In genomic region chr13:44276061-44276460, GRCh38 we compare ENCODE assay signal across 22 cellular contexts.
DNase-seq lines count a peak whose midpoint lies in the region; ATAC-seq and TF ChIP-seq lines count a peak whose summit lies in the region.
"Had no signal": no experiment of that assay in that cellular context is flagged by ENCODE, and none has a peak within 500 bp of the region (broad histone marks: within the 10 kb centered on the region; RNA-seq: fewer than 3 reads in every experiment).

No MANE protein-coding gene starts in this region.

- WGBS in right lobe of liver (ENCODE audit: insufficient coverage, low coverage, low lambda C conversion rate, missing lambda C conversion rate) = 74% methylated on average over 3 of the region's 3 CpGs

- H3K79me2 ChIP-seq in OCI-LY1 (ENCODE audit: insufficient read depth, low read length) = no peaks in the 10 kb centered on the region

- intact Hi-C loops in right lobe of liver (cut with DNase I) = no loop called here

- H3K4me1 Mint-ChIP-seq in stimulated activated naive CD8-positive, alpha-beta T cell treated with anti-CD3 and anti-CD28 coated beads, Interleukin-15, Interleukin-2, amounts not matched to agents 100 ng/mL and 50 ng/mL, for 24 hours (ENCODE audit: low read depth) = peaks cover 57% of the 10 kb centered on the region
- H3K4me1 Mint-ChIP-seq in immature natural killer cell = peaks cover 29 to 31% of the 10 kb centered on the region in 2 donors

- H3K4me2 ChIP-seq in OCI-LY1 (ENCODE audit: low read length) = peak overlapping the region; percentile 69
- H3K4me2 ChIP-seq: PC-9 had no signal

- no peaks in the 10 kb centered on the region for H3K27me3 Mint-ChIP-seq in stimulated activated naive CD8-positive, alpha-beta T cell treated with anti-CD3 and anti-CD28 coated beads, Interleukin-15, Interleukin-2, amounts not matched to agents 100 ng/mL and 50 ng/mL, for 24 hours
- H3K27me3 Mint-ChIP-seq in immature natural killer cell (ENCODE audit: low read depth in 3 of 3) = peaks cover 2 to 31% (median 5%) of the 10 kb centered on the region in 3 donors

- no peaks in the 10 kb centered on the region for H3K9me2 ChIP-seq in OCI-LY1 (ENCODE audit: low read depth, low read length)

- H3K9me3 ChIP-seq in OCI-LY1 (ENCODE audit: low read length) (no peaks in the 10 kb centered on the region), right lobe of liver (no peaks in the 10 kb centered on the region)
- H3K9me3 ChIP-seq: adrenal gland, SJCRH30 had no signal

- no peak for DNase-seq in stimulated activated naive CD8-positive, alpha-beta T cell treated with anti-CD3 and anti-CD28 coated beads, Interleukin-15, Interleukin-2, amounts not matched to agents 100 U/mL and 50 U/mL, for 24 hours
- DNase-seq in immature natural killer cell = no peak
- no peak for DNase-seq in stimulated activated CD8-positive, alpha-beta memory T cell treated with anti-CD3 and anti-CD28 coated beads, Interleukin-4, amount 100 ng/mL, for 48 hours
- no peak for DNase-seq in GM20000 (ENCODE audit: low spot score)
- no peak for DNase-seq in right lobe of liver
- DNase-seq: activated CD4-positive, CD25-positive, alpha-beta regulatory T cell; activated CD8-positive, alpha-beta memory T cell treated with anti-CD3 and anti-CD28 coated beads for 24 hours; Caco-2; EL; GM23248; KBM-7; NCI-H1048; NCI-H524 treated with DMSO at 0.1 percent for 48 hours; PC-9; SJCRH30; stimulated activated CD4-positive, alpha-beta T cell treated with anti-CD3 and anti-CD28 coated beads, Interleukin-4, amount 100 ng/mL, for 4 hours had no signal

- no peak for TF ChIP-seq POLR2A in right lobe of liver (IDR thresholded peaks at IDR 0.05)

- H2AFZ ChIP-seq in OCI-LY1 (ENCODE audit: low read length) = no peak overlapping the region
- H2AFZ ChIP-seq: GM23248, PC-9 had no signal

- H3F3A ChIP-seq in OCI-LY1 (ENCODE audit: insufficient read depth, low read length) = no peaks in the 10 kb centered on the region

- no peak for ATAC-seq in stimulated activated naive CD8-positive, alpha-beta T cell treated with anti-CD3 and anti-CD28 coated beads, Interleukin-15, Interleukin-2, amounts not matched to agents 100 U/mL and 50 U/mL, for 24 hours
- no peak for ATAC-seq in right lobe of liver

- H3K36me3 ChIP-seq in OCI-LY1 (ENCODE audit: insufficient read depth, low read length) (no peaks in the 10 kb centered on the region), right lobe of liver (no peaks in the 10 kb centered on the region)
- H3K36me3 ChIP-seq: adrenal gland, SJCRH30 had no signal

- peaks cover 3% of the 10 kb centered on the region for H3K9me3 Mint-ChIP-seq in stimulated activated naive CD8-positive, alpha-beta T cell treated with anti-CD3 and anti-CD28 coated beads, Interleukin-15, Interleukin-2, amounts not matched to agents 100 ng/mL and 50 ng/mL, for 24 hours
- H3K9me3 Mint-ChIP-seq in immature natural killer cell = peaks cover 0 to 2% (median 0%) of the 10 kb centered on the region in 6 donors

- H3K4me1 ChIP-seq in OCI-LY1 (ENCODE audit: insufficient read depth, low read length, severe bottlenecking) (peaks cover 85% of the 10 kb centered on the region), right lobe of liver (peaks cover 0 to 20% (median 3%) of the 10 kb centered on the region in 4 donors)
- H3K4me1 ChIP-seq: SJCRH30 had no signal

- peak overlapping the region; percentile 71 for H3K9ac ChIP-seq in OCI-LY1 (ENCODE audit: low read length)
- H3K9ac ChIP-seq: GM23248 had no signal

- H3K4me3 Mint-ChIP-seq in stimulated activated naive CD8-positive, alpha-beta T cell treated with anti-CD3 and anti-CD28 coated beads, Interleukin-15, Interleukin-2, amounts not matched to agents 100 ng/mL and 50 ng/mL, for 24 hours = no peak overlapping the region
- peak overlapping the region in 4 of 5 donors; percentile 8 to 67 (median 44) for H3K4me3 Mint-ChIP-seq in immature natural killer cell
- H3K4me3 Mint-ChIP-seq: dendritic cell treated with granulocyte-macrophage colony-stimulating factor and Interleukin-4, amounts not matched to agents 40 ng/mL and 50 ng/mL, for 4 days; T-helper 2 cell treated with Interferon-gamma antibody and Interleukin-4, amounts not matched to agents 5 μg/mL and 100 μg/mL, for 36 hours had no signal

- H4K20me1 ChIP-seq in OCI-LY1 (ENCODE audit: insufficient read depth, low read length) = no peaks in the 10 kb centered on the region

- peak overlapping the region; percentile 99 for H3K27ac ChIP-seq in OCI-LY1 (ENCODE audit: low read depth, low read length, poor library complexity, severe bottlenecking)
- H3K27ac ChIP-seq in right lobe of liver = no peak overlapping the region
- H3K27ac ChIP-seq: adrenal gland, GM23248, PC-9, SJCRH30 had no signal

- H3K27me3 ChIP-seq in OCI-LY1 (ENCODE audit: insufficient read depth, low read length) = no peaks in the 10 kb centered on the region
- no peaks in the 10 kb centered on the region for H3K27me3 ChIP-seq in right lobe of liver
- H3K27me3 ChIP-seq: adrenal gland had no signal

- no peaks in the 10 kb centered on the region for H3K36me3 Mint-ChIP-seq in stimulated activated naive CD8-positive, alpha-beta T cell treated with anti-CD3 and anti-CD28 coated beads, Interleukin-15, Interleukin-2, amounts not matched to agents 100 ng/mL and 50 ng/mL, for 24 hours (ENCODE audit: low read depth)
- peaks cover 3 to 18% (median 5%) of the 10 kb centered on the region in 3 donors for H3K36me3 Mint-ChIP-seq in immature natural killer cell

- peak overlapping the region; percentile 5 for H3K27ac Mint-ChIP-seq in stimulated activated naive CD8-positive, alpha-beta T cell treated with anti-CD3 and anti-CD28 coated beads, Interleukin-15, Interleukin-2, amounts not matched to agents 100 ng/mL and 50 ng/mL, for 24 hours
- H3K27ac Mint-ChIP-seq in immature natural killer cell = peak overlapping the region in 5 of 6 donors; percentile 56 to 99 (median 94)
- H3K27ac Mint-ChIP-seq: dendritic cell treated with granulocyte-macrophage colony-stimulating factor and Interleukin-4, amounts not matched to agents 40 ng/mL and 50 ng/mL, for 4 days; progenitor cell of endocrine pancreas had no signal

- peak overlapping the region; percentile 18 for H3K4me3 ChIP-seq in OCI-LY1 (ENCODE audit: low read depth, low read length, poor library complexity, severe bottlenecking)
- no peak overlapping the region for H3K4me3 ChIP-seq in right lobe of liver
- H3K4me3 ChIP-seq: adrenal gland, GM23248, PC-9, SJCRH30 had no signal

- TF ChIP-seq CTCF in OCI-LY1 (IDR thresholded peaks at IDR 0.05; ENCODE audit: low read length) (no peak), GM20000 (IDR thresholded peaks at IDR 0.05; ENCODE audit: extremely low read depth, missing control alignments) (no peak), right lobe of liver (IDR thresholded peaks at IDR 0.05) (no peak)
